In the genomic region with DNA sequence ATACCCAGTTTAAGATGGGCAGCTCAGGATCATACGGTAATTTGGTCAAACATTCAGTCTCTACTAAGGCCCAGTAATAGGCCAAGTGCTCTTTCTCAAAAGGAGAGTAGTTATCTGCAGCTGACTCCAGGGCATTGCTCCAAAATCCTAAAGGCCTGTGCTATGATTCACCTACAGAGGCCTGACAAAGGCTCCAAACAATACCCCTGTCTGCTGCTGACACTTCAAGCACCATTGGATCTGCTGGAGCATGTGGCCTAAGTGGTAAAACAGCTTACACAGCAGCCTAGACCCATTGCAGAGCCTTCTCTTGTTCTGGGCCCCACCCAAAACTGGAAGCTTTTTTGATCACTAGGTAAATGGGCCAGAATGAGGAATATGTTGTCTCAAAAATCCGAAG, we compare ENCODE assay signal across 17 cellular contexts. TPM values are rescaled to one million over a fixed set of nuclear protein-coding genes. Genes with fewer than 3 reads are reported as not detected.
A peak's percentile ranks its signal among the peaks of the same experiment; 100 is the strongest.
DNase-seq lines count a peak whose midpoint lies in the region; ATAC-seq, FAIRE-seq and TF ChIP-seq lines count a peak whose summit lies in the region.
"Had no signal": no experiment of that assay in that cellular context is flagged by ENCODE, and none has a peak within 500 bp of the region (broad histone marks: within the 10 kb centered on the region; RNA-seq: fewer than 3 reads in every experiment).

No MANE protein-coding gene starts in this region.

- H3K9me3 ChIP-seq in right lobe of liver = no peaks in the 10 kb centered on the region
- H3K9me3 ChIP-seq: HAP-1 had no signal

- 70% methylated on average over 1 of the region's 2 CpGs for WGBS in right lobe of liver (ENCODE audit: insufficient coverage, low coverage, low lambda C conversion rate, missing lambda C conversion rate)

- intact Hi-C loops in right lobe of liver (cut with DNase I) = no loop called here

- no peak for TF ChIP-seq POLR2A in right lobe of liver (IDR thresholded peaks at IDR 0.05)

- ATAC-seq in right lobe of liver (no peak), HG03442 (IDR thresholded peaks at IDR 0.05; ENCODE audit: unreplicated experiment) (no peak)
- ATAC-seq: K562, Right ventricle myocardium inferior had no signal

- DNase-seq in HT1080 (ENCODE audit: low read depth) (peak; percentile 75), NCI-H2029 treated with DMSO at 0.1 percent for 48 hours (lab: John Stamatoyannopoulos, UW) (peak; percentile 6), bronchial epithelial cell (ENCODE audit: low read depth) (peak; percentile 84), islet precursor cell (peak; percentile 79), right lobe of liver (no peak), substantia nigra (lab: John Stamatoyannopoulos, UW) (no peak)
- DNase-seq: CD4-positive, alpha-beta T cell; NCI-H1048; NCI-H1436 treated with DMSO at 0.1 percent for 48 hours; NCI-H524 had no signal

- no peak for TF ChIP-seq CTCF in bronchial epithelial cell (IDR thresholded peaks at IDR 0.05; ENCODE audit: insufficient read depth, low read length, severe bottlenecking)
- TF ChIP-seq CTCF in right lobe of liver (IDR thresholded peaks at IDR 0.05) = no peak

- no peak overlapping the region for H3K27ac ChIP-seq in right lobe of liver
- H3K27ac ChIP-seq in substantia nigra (ENCODE audit: low read depth, low read length, poor library complexity, severe bottlenecking) = no peak overlapping the region
- H3K27ac ChIP-seq: SK-N-MC had no signal

- H3K27me3 ChIP-seq in bronchial epithelial cell (ENCODE audit: control insufficient read depth, insufficient read depth, low read length) = no peaks in the 10 kb centered on the region
- no peaks in the 10 kb centered on the region for H3K27me3 ChIP-seq in right lobe of liver

- peak; percentile 85 for FAIRE-seq in bronchial epithelial cell (lab: Jason Lieb, UNC)
- FAIRE-seq: GM19239, K562 had no signal

- no peaks in the 10 kb centered on the region for H3K36me3 ChIP-seq in bronchial epithelial cell (ENCODE audit: control insufficient read depth, insufficient read depth, low read length)
- no peaks in the 10 kb centered on the region for H3K36me3 ChIP-seq in right lobe of liver
- H3K36me3 ChIP-seq: HAP-1 had no signal

- peaks cover 0 to 8% (median 0%) of the 10 kb centered on the region in 4 donors for H3K4me1 ChIP-seq in right lobe of liver
- H3K4me1 ChIP-seq: HAP-1 had no signal

- H3K4me3 ChIP-seq in bronchial epithelial cell (ENCODE audit: low read depth, low read length) = no peak overlapping the region
- no peak overlapping the region for H3K4me3 ChIP-seq in right lobe of liver
- H3K4me3 ChIP-seq: HAP-1, K562, SK-N-MC had no signal

RNA-seq across cellular contexts. Expression of a gene that starts 22.8 kb away (rescaled TPM):
- total RNA-seq in HT1080 (2014; rRNA removed; shearing (Covaris generic)) = 4.2 and 9.8 TPM in 2 replicates
- polyA plus RNA-seq in HT1080 (2015; cell fraction: cytosol; rRNA removed) = 6.6 and 8.5 TPM in 2 replicates
- polyA plus RNA-seq in HT1080 (2015; cell fraction: nucleus; rRNA removed) = 16.0 and 17.0 TPM in 2 replicates
- total RNA-seq in bronchial epithelial cell (0.79 and 3.3 TPM in 2 replicates), right lobe of liver (1 to 10 TPM in 3 of 6 experiments, under 1 TPM in 3; 0.74 to 5.2 (median 0.99) TPM)
- polyA plus RNA-seq: AG04450 had no signal

RNA-seq across cellular contexts. Expression of a gene that starts 34.1 kb away (rescaled TPM):
- total RNA-seq in HT1080 (2014; rRNA removed; shearing (Covaris generic)) = not detected in 2 replicates
- 0.07 and 0.28 TPM in 2 replicates for polyA plus RNA-seq in HT1080 (2015; cell fraction: cytosol; rRNA removed)
- polyA plus RNA-seq in HT1080 (2015; cell fraction: nucleus; rRNA removed) = not detected in 2 replicates
- total RNA-seq in bronchial epithelial cell (under 0.01 TPM in 1 of 2 replicates, not detected in the other), right lobe of liver (1 to 10 TPM in 1 of 6 experiments, under 1 TPM in 4, not detected in 1; 0.11 to 1.3 (median 0.37) TPM)
- total RNA-seq: K562, Right ventricle myocardium inferior had no signal
- polyA plus RNA-seq: AG04450, K562 had no signal

RNA-seq across cellular contexts. Expression of a gene that starts 50.3 kb away (rescaled TPM):
- total RNA-seq in HT1080 (2014; rRNA removed; shearing (Covaris generic)) = not detected in 2 replicates
- polyA plus RNA-seq in HT1080 (2015; cell fraction: cytosol; rRNA removed) = not detected in 2 replicates
- polyA plus RNA-seq in HT1080 (2015; cell fraction: nucleus; rRNA removed) = not detected in 2 replicates
- total RNA-seq in bronchial epithelial cell (not detected in 2 replicates), right lobe of liver (1 to 10 TPM in 5 of 6 experiments, under 1 TPM in 1; 0.68 to 5.0 (median 3.4) TPM)
- polyA plus RNA-seq: AG04450 had no signal

Comparison
In these comparisons a context has a peak if more than half of its experiments do, and no peak if none do; other contexts are left out.
1. DNase-seq: peak in HT1080 (single experiment), NCI-H2029 treated with DMSO at 0.1 percent for 48 hours (single experiment), bronchial epithelial cell (single experiment) and islet precursor cell (single experiment); none in right lobe of liver (0 of 3) and substantia nigra (0 of 49).